18 cellular contexts compared by ENCODE assay signal in the genomic region with DNA sequence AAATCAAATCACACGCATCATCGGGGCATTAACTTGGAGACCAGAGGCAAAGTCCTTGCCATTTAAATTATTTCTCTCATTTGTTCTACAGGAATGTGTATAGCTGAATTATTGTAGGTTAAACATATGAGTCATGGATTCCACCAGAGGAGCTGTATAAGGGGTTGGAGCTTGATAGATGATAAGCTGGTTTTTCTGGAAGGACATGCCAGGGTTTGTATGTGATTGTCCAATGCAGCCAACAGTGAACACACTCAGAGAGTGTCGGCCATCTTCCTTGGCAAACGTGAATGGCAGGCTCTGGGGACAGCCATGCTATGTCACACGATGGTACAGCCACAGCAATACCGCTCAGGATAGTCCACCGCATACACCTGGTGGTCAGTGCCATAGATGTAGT. TPM values are rescaled to one million over a fixed set of nuclear protein-coding genes. Genes with fewer than 3 reads are reported as not detected.
A peak's percentile ranks its signal among the peaks of the same experiment; 100 is the strongest.
DNase-seq lines count a peak whose midpoint lies in the region; TF ChIP-seq lines count a peak whose summit lies in the region.
"Had no signal": no experiment of that assay in that cellular context is flagged by ENCODE, and none has a peak within 500 bp of the region (broad histone marks: within the 10 kb centered on the region; RNA-seq: fewer than 3 reads in every experiment).

No MANE protein-coding gene starts in this region.

- H3K27me3 ChIP-seq in PC-9 (ENCODE audit: insufficient read depth, low read depth) = no peaks in the 10 kb centered on the region
- peaks cover 0 to 15% of the 10 kb centered on the region in 2 experiments for H3K27me3 ChIP-seq in mesenchymal stem cell (ENCODE audit: control insufficient read depth in 1 of 2, insufficient read depth in 1 of 2, low read length in 2 of 2)
- H3K27me3 ChIP-seq: ovary had no signal

- peak overlapping the region; percentile 57 for H3K4me2 ChIP-seq in PC-9
- H3K4me2 ChIP-seq in mesenchymal stem cell (ENCODE audit: low read length, poor library complexity, severe bottlenecking) = no peak overlapping the region

- H4K8ac ChIP-seq in mesenchymal stem cell (ENCODE audit: low read length) = no peak overlapping the region

- no peak overlapping the region for H3K4ac ChIP-seq in mesenchymal stem cell (ENCODE audit: low read depth in 1 of 2, low read length in 2 of 2)

- peak; percentile 48 for DNase-seq in Calu3
- peak; percentile 62 to 93 for DNase-seq in PC-9
- DNase-seq in epithelial cell of esophagus (ENCODE audit: low read depth) = peak; percentile 93
- DNase-seq in mesenchymal stem cell = peak; percentile 56
- DNase-seq in GDM1 (lab: John Stamatoyannopoulos, UW) = no peak
- no peak for DNase-seq in cerebellum (ENCODE audit: low spot score)
- no peak for DNase-seq in NCI-H187 treated with DMSO at 0.1 percent for 48 hours (lab: John Stamatoyannopoulos, UW)
- DNase-seq in activated CD8-positive, alpha-beta memory T cell treated with anti-CD3 and anti-CD28 coated beads, Interleukin-2, amount 50 U/mL, for 4 hours = no peak
- DNase-seq: activated CD4-positive, alpha-beta T cell treated with anti-CD3 and anti-CD28 coated beads for 48 hours; activated CD8-positive, alpha-beta memory T cell treated with anti-CD3 and anti-CD28 coated beads, Interleukin-2, amount 50 U/mL, for 48 hours; AML-193; foreskin melanocyte; left ventricle myocardium superior; NCI-H2081 treated with DMSO at 0.1 percent for 48 hours; NCI-H526; ovary had no signal

- H3K4me3 ChIP-seq in PC-9 (no peak overlapping the region), epithelial cell of esophagus (ENCODE audit: low read length) (no peak overlapping the region), mesenchymal stem cell (ENCODE audit: insufficient read depth in 1 of 2, low read depth in 1 of 2, low read length in 2 of 2) (no peak overlapping the region)
- H3K4me3 ChIP-seq: ovary had no signal

- 93% methylated on average over 7 of the region's 7 CpGs for WGBS in mesenchymal stem cell

- H3K4me1 ChIP-seq in PC-9 (replicated peaks; ENCODE audit: insufficient read depth) = peaks cover 19% of the 10 kb centered on the region
- peaks cover 12% of the 10 kb centered on the region for H3K4me1 ChIP-seq in mesenchymal stem cell (ENCODE audit: control insufficient read depth, insufficient read depth, low read depth, low read length)

- H3K18ac ChIP-seq in mesenchymal stem cell (ENCODE audit: low read depth in 1 of 2, low read length in 2 of 2) = peak overlapping the region in 1 of 2 experiments; percentile 13

- H3K36me3 ChIP-seq in PC-9 (ENCODE audit: low read depth) (no peaks in the 10 kb centered on the region), mesenchymal stem cell (ENCODE audit: control insufficient read depth in 1 of 2, insufficient read depth in 2 of 2, low read depth in 1 of 2, low read length in 2 of 2) (no peaks in the 10 kb centered on the region)
- H3K36me3 ChIP-seq: ovary had no signal

- peaks cover 8% of the 10 kb centered on the region for H3K36me3 Mint-ChIP-seq in Calu3 (ENCODE audit: insufficient read depth, unreplicated experiment)

- POLR2A ChIA-PET in PC-9 (lab: Charles Lee; ENCODE audit: unreplicated experiment) = interaction anchor here (0.6 to 1.0 kb wide), 3 partner anchors 175 to 830 kb away, joined by 5 to 7 read pairs (median 6); no protein-coding TSS in a partner anchor

- TF ChIP-seq CTCF in Calu3 (IDR thresholded peaks at IDR 0.05; ENCODE audit: unreplicated experiment) (no peak), PC-9 (conservative IDR thresholded peaks at IDR 0.05) (no peak), epithelial cell of esophagus (IDR thresholded peaks at IDR 0.05; ENCODE audit: insufficient read depth, low read depth, low read length, missing control alignments) (no peak)

- no peaks in the 10 kb centered on the region for H3K79me2 ChIP-seq in PC-9 (ENCODE audit: low read depth)

- peak overlapping the region; percentile 77 for H4K91ac ChIP-seq in mesenchymal stem cell (ENCODE audit: low read length)

- peak overlapping the region in 1 of 2 experiments; percentile 9 for H3K14ac ChIP-seq in mesenchymal stem cell (ENCODE audit: low read length in 2 of 2)

- H2BK12ac ChIP-seq in mesenchymal stem cell (ENCODE audit: low read length in 2 of 2) = peak overlapping the region in 1 of 2 experiments; percentile 95

- H3K4me1 Mint-ChIP-seq in Calu3 (ENCODE audit: low read depth, unreplicated experiment) = peaks cover 25% of the 10 kb centered on the region

- H3K9me3 Mint-ChIP-seq in Calu3 (ENCODE audit: low read depth, unreplicated experiment) = no peaks in the 10 kb centered on the region

- H2AFZ ChIP-seq in PC-9 = peak overlapping the region; percentile 69
- H2AFZ ChIP-seq in mesenchymal stem cell (ENCODE audit: low read depth, low read length) = no peak overlapping the region

- no peaks in the 10 kb centered on the region for H3K9me3 ChIP-seq in PC-9 (ENCODE audit: insufficient read depth, low read depth)
- peaks cover 5% of the 10 kb centered on the region for H3K9me3 ChIP-seq in mesenchymal stem cell (ENCODE audit: control insufficient read depth, low read length)
- H3K9me3 ChIP-seq: Caco-2, ovary had no signal

- H3K27me3 Mint-ChIP-seq in Calu3 (ENCODE audit: unreplicated experiment) = no peaks in the 10 kb centered on the region

- CTCF ChIA-PET in Calu3 (lab: Charles Lee) (interaction anchor here (1.4 kb wide), 1 partner anchor 175 kb away, joined by 4 read pairs; no protein-coding TSS in a partner anchor), PC-9 (lab: Charles Lee) (interaction anchor here (0.6 to 1.2 kb wide), 4 partner anchors 175 to 458 kb away, joined by 3 to 6 read pairs (median 4); no protein-coding TSS in a partner anchor)

- H3K9me2 ChIP-seq in PC-9 (ENCODE audit: insufficient read depth) = no peaks in the 10 kb centered on the region

- BruUV-seq in Calu3 (replicated peaks; lab: Mats Ljungman, UMichigan) (no TSS peak), PC-9 (replicated peaks; lab: Mats Ljungman, UMichigan) (no TSS peak)

- no peak overlapping the region for H2AK5ac ChIP-seq in mesenchymal stem cell (ENCODE audit: low read length, severe bottlenecking)

- no peak overlapping the region for H3K4me3 Mint-ChIP-seq in Calu3 (ENCODE audit: low read depth, unreplicated experiment)

- no peak overlapping the region for H3K9ac ChIP-seq in mesenchymal stem cell (ENCODE audit: low read length)

- H3F3A ChIP-seq in PC-9 (ENCODE audit: insufficient read depth, low read depth) = peaks cover 10% of the 10 kb centered on the region; the same call in 1 of the 2 replicates

- intact Hi-C loops in Calu3 (cut with micrococcal nuclease; ENCODE audit: unreplicated experiment) (no loop called here), PC-9 (cut with micrococcal nuclease; ENCODE audit: unreplicated experiment) (loop anchor here (1.0 kb wide), 2 partner anchors 119 to 175 kb away; no protein-coding TSS in a partner anchor)

- H4K20me1 ChIP-seq in PC-9 (ENCODE audit: insufficient read depth) = no peaks in the 10 kb centered on the region

- no peak overlapping the region for H2BK120ac ChIP-seq in mesenchymal stem cell (ENCODE audit: low read depth, low read length)

- no peak overlapping the region for H2BK5ac ChIP-seq in mesenchymal stem cell (ENCODE audit: low read depth, low read length, poor library complexity, severe bottlenecking)

- H2BK15ac ChIP-seq in mesenchymal stem cell (ENCODE audit: low read depth, poor library complexity, severe bottlenecking) = peak overlapping the region; percentile 85

- H3K27ac ChIP-seq in PC-9 = peak overlapping the region; percentile 70
- H3K27ac ChIP-seq in mesenchymal stem cell (ENCODE audit: low read length, poor library complexity, severe bottlenecking) = no peak overlapping the region
- H3K27ac ChIP-seq: ovary had no signal

- no peaks in the 10 kb centered on the region for H3K79me1 ChIP-seq in mesenchymal stem cell (replicated peaks; ENCODE audit: low read length, poor library complexity, severe bottlenecking)

- H3K27ac Mint-ChIP-seq in Calu3 (ENCODE audit: unreplicated experiment) = peak overlapping the region; percentile 75

- no peak overlapping the region for H3K23ac ChIP-seq in mesenchymal stem cell (ENCODE audit: low read length in 2 of 2)

RNA-seq across cellular contexts. Expression of a gene that starts 25.1 kb away (rescaled TPM):
- total RNA-seq in Calu3 (2022) (0.54 TPM in 1 of 2 replicates, not detected in the other), PC-9 (2021) (1.6 and 6.1 TPM in 2 replicates), cerebellum (0.91 TPM)
- 0.03 TPM for polyA plus RNA-seq in mesenchymal stem cell (2013, experiment 1 of 2)
- polyA plus RNA-seq in mesenchymal stem cell (2013, experiment 2 of 2) = not detected
- total RNA-seq: SK-MEL-5 had no signal

Comparison
In these comparisons a context has a peak if more than half of its experiments do, and no peak if none do; other contexts are left out.
1. DNase-seq: peak in Calu3 (single experiment), PC-9 (2 of 2), epithelial cell of esophagus (single experiment) and mesenchymal stem cell (single experiment); none in GDM1 (single experiment), cerebellum (single experiment), NCI-H187 treated with DMSO at 0.1 percent for 48 hours (single experiment) and activated CD8-positive, alpha-beta memory T cell treated with anti-CD3 and anti-CD28 coated beads, Interleukin-2, amount 50 U/mL, for 4 hours (single experiment).